ENCODE assay signal across 8 cellular contexts in the genomic region with DNA sequence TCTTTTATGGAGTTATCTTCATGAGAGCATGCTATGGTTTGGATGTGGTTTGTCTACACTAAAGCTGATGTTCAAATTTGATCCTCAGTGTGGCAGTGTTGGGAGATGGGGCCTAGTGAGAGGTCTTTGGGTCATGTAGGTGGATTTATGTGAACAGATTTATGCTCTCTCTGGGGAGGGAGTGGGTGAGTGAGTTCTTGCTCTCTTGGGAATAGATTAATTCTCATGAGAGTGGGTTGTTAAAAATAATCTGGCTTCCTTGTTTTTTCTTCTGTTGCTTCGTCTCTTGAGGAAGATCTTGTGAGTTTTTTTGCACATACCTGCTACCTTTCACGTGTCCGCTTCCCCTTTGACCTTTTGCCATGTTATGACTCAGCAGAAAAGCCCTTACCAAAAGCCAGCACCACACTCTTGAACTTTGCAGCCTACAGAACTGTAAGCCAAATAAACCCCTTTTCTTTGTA.
A peak's percentile ranks its signal among the peaks of the same experiment; 100 is the strongest.
DNase-seq lines count a peak whose midpoint lies in the region; ATAC-seq and TF ChIP-seq lines count a peak whose summit lies in the region.

No MANE protein-coding gene starts in this region.

- DNase-seq in DMS 273 treated with DMSO at 0.1 percent for 48 hours (lab: John Stamatoyannopoulos, UW) (peak; percentile 4), erythroblast (lab: John Stamatoyannopoulos, UW) (peak; percentile 3 to 17), SW480 (ENCODE audit: low spot score) (no peak), retina (no peak), activated T-cell treated with anti-CD3 and anti-CD28 coated beads for 4 hours (no peak)
- DNase-seq in stimulated activated CD4-positive, alpha-beta T cell treated with anti-CD3 and anti-CD28 coated beads, Interleukin-2, amount 100 ng/mL, for 48 hours: no peak

- TF ChIP-seq POLR2A in erythroblast (IDR thresholded peaks at IDR 0.05; ENCODE audit: low read length): no peak

- peak; percentile 65 for ATAC-seq in GM21423 (IDR thresholded peaks at IDR 0.05; ENCODE audit: unreplicated experiment)
- ATAC-seq in HG03575 (IDR thresholded peaks at IDR 0.05; ENCODE audit: extremely low read depth, insufficient number of reproducible peaks, low FRiP score, unreplicated experiment): peak; percentile 45

Comparison
In these comparisons a context has a peak if more than half of its experiments do, and no peak if none do; other contexts are left out.
1. DNase-seq: peak in DMS 273 treated with DMSO at 0.1 percent for 48 hours (single experiment) and erythroblast (2 of 2); none in SW480 (single experiment), retina (single experiment), activated T-cell treated with anti-CD3 and anti-CD28 coated beads for 4 hours (single experiment) and stimulated activated CD4-positive, alpha-beta T cell treated with anti-CD3 and anti-CD28 coated beads, Interleukin-2, amount 100 ng/mL, for 48 hours (0 of 2).